10 cellular contexts compared by ENCODE assay signal in the genomic region with DNA sequence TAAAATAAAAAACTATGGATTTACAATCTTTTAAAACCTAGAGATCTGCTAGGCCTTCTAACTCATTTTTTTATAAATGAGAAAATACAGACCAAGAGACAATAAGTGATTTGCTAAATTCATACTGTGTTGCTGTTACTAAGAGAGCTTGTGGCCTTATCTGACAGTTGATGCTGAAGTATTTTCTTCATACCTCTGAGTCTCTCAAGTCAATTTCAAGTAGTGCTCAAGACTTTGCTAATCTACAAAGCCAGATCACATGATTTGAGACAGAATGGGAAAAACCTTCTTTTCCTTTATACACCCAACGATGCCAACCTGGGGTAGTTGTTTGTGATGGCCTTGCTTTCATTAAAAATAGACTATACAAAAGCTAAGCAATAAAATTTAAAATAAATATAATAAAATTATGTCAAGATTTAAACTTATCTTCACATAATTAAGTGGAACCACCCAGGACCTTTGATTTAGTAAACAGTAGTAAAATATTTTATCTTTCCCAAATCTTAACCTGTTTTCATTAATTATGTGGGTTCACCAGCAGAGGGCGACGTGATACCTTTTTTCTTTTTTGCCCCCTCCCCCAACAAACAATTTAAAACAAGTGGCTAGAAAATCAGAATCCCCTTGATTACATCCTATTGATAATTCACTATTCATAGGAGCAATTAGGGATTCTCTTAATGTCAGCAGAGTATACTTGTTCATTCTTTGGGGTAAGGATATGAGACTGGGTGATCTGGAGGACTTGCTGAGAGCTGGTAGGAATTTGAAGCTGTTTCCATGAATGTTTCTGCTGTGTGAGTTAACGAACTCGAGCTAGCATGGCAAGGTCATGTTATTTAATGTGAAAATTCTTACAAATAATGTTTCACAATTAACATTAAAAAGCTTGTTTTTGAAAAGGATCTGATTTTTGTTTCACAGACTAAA. TPM values are rescaled to one million over a fixed set of nuclear protein-coding genes. Genes with fewer than 3 reads are reported as not detected.
DNase-seq lines count a peak whose midpoint lies in the region; ATAC-seq and TF ChIP-seq lines count a peak whose summit lies in the region.
"Had no signal": no experiment of that assay in that cellular context is flagged by ENCODE, and none has a peak within 500 bp of the region (broad histone marks: within the 10 kb centered on the region; RNA-seq: fewer than 3 reads in every experiment).

No MANE protein-coding gene starts in this region.

- H2AFZ ChIP-seq in PC-9, result no peak overlapping the region

- H3K4me3 ChIP-seq in heart left ventricle (no peak overlapping the region), PC-9 (no peak overlapping the region), foreskin fibroblast (ENCODE audit: low read depth in 1 of 2, low read length in 2 of 2) (no peak overlapping the region), upper lobe of right lung (no peak overlapping the region)

- ATAC-seq in heart left ventricle (no peak), Right ventricle myocardium superior (ENCODE audit: poor library complexity) (no peak), upper lobe of right lung (peak; percentile 78), HG03045 (IDR thresholded peaks at IDR 0.05; ENCODE audit: unreplicated experiment) (no peak)

- no peaks in the 10 kb centered on the region for H3K4me1 ChIP-seq in heart left ventricle
- H3K4me1 ChIP-seq in PC-9 (replicated peaks; ENCODE audit: insufficient read depth), result no peaks in the 10 kb centered on the region
- H3K4me1 ChIP-seq in upper lobe of right lung, result no peaks in the 10 kb centered on the region

- no peaks in the 10 kb centered on the region for H3F3A ChIP-seq in PC-9 (ENCODE audit: insufficient read depth, low read depth)

- BruUV-seq in PC-9 (replicated peaks; lab: Mats Ljungman, UMichigan), result no TSS peak

- POLR2A ChIA-PET in PC-9 (lab: Charles Lee; ENCODE audit: unreplicated experiment), result no interaction called here

- 42 to 47% (median 44%) methylated on average over 5 of the region's 5 CpGs for WGBS in heart left ventricle, 4 donors

- H3K36me3 ChIP-seq in heart left ventricle, result no peaks in the 10 kb centered on the region
- H3K36me3 ChIP-seq in PC-9 (ENCODE audit: low read depth), result no peaks in the 10 kb centered on the region
- no peaks in the 10 kb centered on the region for H3K36me3 ChIP-seq in upper lobe of right lung

- TF ChIP-seq POLR2A in heart left ventricle (IDR thresholded peaks at IDR 0.05), result no peak

- intact Hi-C loops in heart left ventricle (cut with DNase I), result loop anchor here in 7 of 10 donors (5.0 to 10.0 kb wide), 6 partner anchors 238 to 1302 kb away; no protein-coding TSS in a partner anchor
- intact Hi-C loops in Right ventricle myocardium superior (cut with DNase I), result no loop called here
- intact Hi-C loops in PC-9 (cut with micrococcal nuclease; ENCODE audit: unreplicated experiment), result loop anchor here (2.0 kb wide), 1 partner anchor 648 kb away; no protein-coding TSS in a partner anchor
- intact Hi-C loops in upper lobe of right lung (cut with DNase I), result no loop called here

- CTCF ChIA-PET in PC-9 (lab: Charles Lee), result no interaction called here

- TF ChIP-seq CTCF in heart left ventricle (IDR thresholded peaks at IDR 0.05), result peak; percentile 19 to 55 (median 40)
- TF ChIP-seq CTCF in PC-9 (conservative IDR thresholded peaks at IDR 0.05), result peak; percentile 79
- peak; percentile 10 for TF ChIP-seq CTCF in foreskin fibroblast (IDR thresholded peaks at IDR 0.05; ENCODE audit: low read depth, low read length)
- peak; percentile 44 for TF ChIP-seq CTCF in upper lobe of right lung (IDR thresholded peaks at IDR 0.05)

- H3K4me2 ChIP-seq in PC-9, result no peak overlapping the region

- no peak for DNase-seq in heart left ventricle
- DNase-seq in Right ventricle myocardium superior, result no peak
- DNase-seq in PC-9, result peak in 1 of 2 experiments; percentile 3
- no peak for DNase-seq in foreskin fibroblast
- no peak for DNase-seq in upper lobe of right lung
- no peak for DNase-seq in NCI-H1436 (lab: John Stamatoyannopoulos, UW)
- no peak for DNase-seq in stimulated activated CD4-positive, alpha-beta T cell treated with anti-CD3 and anti-CD28 coated beads, Interleukin-4, amount 100 ng/mL, for 1 hour

- H3K27ac ChIP-seq in heart left ventricle (no peak overlapping the region), PC-9 (no peak overlapping the region), upper lobe of right lung (no peak overlapping the region)
- H3K27ac ChIP-seq: epithelial cell of prostate had no signal

- no peaks in the 10 kb centered on the region for H4K20me1 ChIP-seq in PC-9 (ENCODE audit: insufficient read depth)

- H3K27me3 ChIP-seq in heart left ventricle, result peaks cover 0 to 20% (median 0%) of the 10 kb centered on the region in 9 donors
- peaks cover 19% of the 10 kb centered on the region for H3K27me3 ChIP-seq in PC-9 (ENCODE audit: insufficient read depth, low read depth)
- H3K27me3 ChIP-seq in upper lobe of right lung, result no peaks in the 10 kb centered on the region

- no peaks in the 10 kb centered on the region for H3K9me2 ChIP-seq in PC-9 (ENCODE audit: insufficient read depth)

- no peaks in the 10 kb centered on the region for H3K9me3 ChIP-seq in heart left ventricle
- no peaks in the 10 kb centered on the region for H3K9me3 ChIP-seq in PC-9 (ENCODE audit: insufficient read depth, low read depth)
- H3K9me3 ChIP-seq in upper lobe of right lung, result no peaks in the 10 kb centered on the region

- H3K79me2 ChIP-seq in PC-9 (ENCODE audit: low read depth), result no peaks in the 10 kb centered on the region

RNA-seq across cellular contexts. Expression of a gene that starts 49.6 kb away (rescaled TPM):
- total RNA-seq in heart left ventricle (under 1 TPM in 6 of 9 donors, not detected in 3; 0.05 to 0.16 (median 0.11) TPM), Right ventricle myocardium superior (0.19 TPM), PC-9 (2021) (not detected in 2 replicates), upper lobe of right lung (0.81 TPM)
- under 1 TPM in 1 of 2 donors, not detected in 1; 0.03 TPM for polyA plus RNA-seq in heart left ventricle
- total RNA-seq: T-helper 1 cell treated with Interleukin-12 subunit alpha and Interleukin-12 subunit beta and Interleukin-4 antibody, amounts not matched to agents 30 ng/mL and 1 ng/mL, for 36 hours had no signal

Comparison
In these comparisons a context has a peak if more than half of its experiments do, and no peak if none do; other contexts are left out.
1. intact Hi-C loops: an anchor here in heart left ventricle (5.0 to 10.0 kb wide) and PC-9 (2.0 kb wide); none called in Right ventricle myocardium superior and upper lobe of right lung.
2. CTCF ChIP-seq: peak in every context shown above with its lines; median percentile 79 in PC-9; 44 in upper lobe of right lung; 40 in heart left ventricle; 10 in foreskin fibroblast.